1 cellular context compared by ENCODE assay signal in the genomic region with DNA sequence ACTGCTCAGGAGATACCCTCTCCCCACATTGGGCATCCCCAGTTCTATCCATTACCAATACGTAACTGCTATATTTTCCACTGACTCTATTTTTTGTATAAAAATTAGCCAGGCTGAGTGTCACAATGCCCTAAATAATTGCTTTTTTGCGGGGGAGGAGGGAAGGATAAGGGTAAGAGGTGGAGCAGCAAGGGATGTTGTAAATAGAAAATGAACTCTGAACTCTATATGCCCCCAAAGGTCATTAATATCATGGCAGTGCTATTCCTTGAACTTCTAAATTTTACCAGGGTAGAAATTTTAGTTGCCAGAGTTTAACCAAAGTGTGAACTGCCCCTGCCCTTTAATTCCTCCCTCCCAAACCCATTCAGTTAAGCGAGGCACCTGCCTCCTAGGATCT.
TF ChIP-seq lines count a peak whose summit lies in the region.

No MANE protein-coding gene starts in this region.

TF ChIP-seq in K562, 482 proteins besides CTCF, POLR2A, EP300 and RAD21 (continued from another document):
- TF ChIP-seq, protein P1, sequence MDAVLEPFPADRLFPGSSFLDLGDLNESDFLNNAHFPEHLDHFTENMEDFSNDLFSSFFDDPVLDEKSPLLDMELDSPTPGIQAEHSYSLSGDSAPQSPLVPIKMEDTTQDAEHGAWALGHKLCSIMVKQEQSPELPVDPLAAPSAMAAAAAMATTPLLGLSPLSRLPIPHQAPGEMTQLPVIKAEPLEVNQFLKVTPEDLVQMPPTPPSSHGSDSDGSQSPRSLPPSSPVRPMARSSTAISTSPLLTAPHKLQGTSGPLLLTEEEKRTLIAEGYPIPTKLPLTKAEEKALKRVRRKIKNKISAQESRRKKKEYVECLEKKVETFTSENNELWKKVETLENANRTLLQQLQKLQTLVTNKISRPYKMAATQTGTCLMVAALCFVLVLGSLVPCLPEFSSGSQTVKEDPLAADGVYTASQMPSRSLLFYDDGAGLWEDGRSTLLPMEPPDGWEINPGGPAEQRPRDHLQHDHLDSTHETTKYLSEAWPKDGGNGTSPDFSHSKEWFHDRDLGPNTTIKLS (IDR thresholded peaks at IDR 0.05; ENCODE audit: borderline replicate concordance, low read depth) = 0 out of 2 replicates have a peak, but pooled peaks have one; percentile 8
- TF ChIP-seq DIDO1 (tag; IDR thresholded peaks at IDR 0.05; ENCODE audit: low read depth) = no peak
- TF ChIP-seq, protein P2, sequence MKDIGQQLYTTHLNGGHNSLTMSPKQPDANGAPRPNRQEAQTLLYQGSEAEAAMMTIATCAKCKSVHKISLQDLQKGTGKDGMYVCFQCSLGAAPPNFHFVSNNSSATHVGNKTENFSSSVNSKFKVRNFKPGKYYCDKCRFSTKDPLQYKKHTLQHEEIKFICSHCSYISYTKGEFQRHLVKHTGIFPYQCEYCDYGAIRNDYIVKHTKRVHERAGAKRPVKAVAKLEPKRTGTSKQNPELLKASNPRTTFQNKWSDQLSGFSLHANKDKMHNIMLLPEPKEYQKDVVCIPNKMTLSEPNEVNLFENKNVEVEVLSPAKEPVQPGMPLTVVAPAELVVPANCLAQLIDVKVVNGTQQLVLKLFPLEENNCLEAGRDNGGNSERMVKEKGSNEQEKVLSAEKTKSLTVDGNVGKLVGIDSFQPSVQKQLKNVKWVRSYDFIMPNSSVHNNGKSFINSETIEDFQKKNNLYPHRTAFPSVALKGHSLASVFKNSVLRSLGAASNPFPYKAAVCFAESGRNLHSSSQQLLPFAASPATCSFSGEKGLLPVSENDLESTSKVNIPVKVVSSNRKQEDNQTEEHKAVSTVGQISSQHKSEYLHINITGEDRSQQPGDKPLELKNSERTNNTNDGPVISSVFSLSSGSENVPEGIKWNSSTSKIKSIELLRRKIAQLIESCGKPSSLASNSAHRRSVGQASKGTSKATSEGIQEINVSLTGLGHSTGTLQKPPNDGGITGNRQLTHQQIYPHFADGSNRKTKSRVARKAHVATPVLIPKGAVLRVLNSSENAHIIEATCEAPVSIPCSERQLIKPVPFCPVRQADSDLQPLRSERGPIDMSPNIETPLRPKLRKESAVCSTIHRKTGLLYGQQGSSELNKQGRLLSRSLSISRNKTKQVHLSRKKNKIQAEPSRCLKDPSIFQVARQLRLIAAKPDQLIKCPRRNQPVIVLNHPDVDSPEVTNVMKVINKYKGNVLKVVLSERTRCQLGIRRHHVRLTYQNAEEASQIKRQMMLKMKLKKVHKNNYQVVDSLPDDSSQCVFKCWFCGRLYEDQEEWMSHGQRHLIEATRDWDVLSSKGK (CRISPR knock-in tag; IDR thresholded peaks at IDR 0.05) = no peak
- TF ChIP-seq ZNF778 (CRISPR knock-in tag; IDR thresholded peaks at IDR 0.05) = no peak
